Comparison of ENCODE assay signal across 9 cellular contexts in the genomic region with DNA sequence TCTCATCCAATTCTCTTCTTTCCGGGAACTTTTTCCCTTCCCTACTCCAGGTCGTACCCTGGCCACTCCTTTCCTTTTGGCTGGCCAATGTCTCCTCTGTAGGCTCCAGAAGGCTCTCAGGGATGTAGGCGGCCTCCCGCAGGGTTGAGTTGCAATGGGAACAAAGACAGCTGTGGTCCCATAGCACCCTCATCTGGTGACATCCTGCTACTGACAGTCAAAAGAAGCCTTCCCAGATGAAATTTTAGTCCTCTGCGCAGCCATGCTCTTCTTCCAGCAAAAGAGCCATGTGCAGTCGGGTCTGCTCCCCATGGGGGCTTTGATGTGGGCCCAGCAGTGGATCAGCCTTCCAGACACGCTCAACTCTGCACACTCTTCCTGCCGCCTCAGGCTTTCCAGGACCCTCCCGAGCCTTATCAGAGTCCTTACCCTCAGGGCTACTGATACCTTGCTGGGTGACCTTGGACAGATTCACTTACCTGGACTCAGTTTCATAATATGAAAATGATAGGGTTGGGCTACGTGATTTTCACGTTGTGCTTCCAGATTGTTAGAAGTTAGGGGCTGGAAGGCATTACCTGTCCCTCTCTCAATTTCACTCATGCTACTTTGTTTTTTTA. TPM values are rescaled to one million over a fixed set of nuclear protein-coding genes. Genes with fewer than 3 reads are reported as not detected.
DNase-seq lines count a peak whose midpoint lies in the region; ATAC-seq and TF ChIP-seq lines count a peak whose summit lies in the region.
"Had no signal": no experiment of that assay in that cellular context is flagged by ENCODE, and none has a peak within 500 bp of the region (broad histone marks: within the 10 kb centered on the region; RNA-seq: fewer than 3 reads in every experiment).

No MANE protein-coding gene starts in this region.

- H3K4me1 ChIP-seq in heart right ventricle = peaks cover 0 to 3% (median 0%) of the 10 kb centered on the region in 9 donors

- intact Hi-C loops in heart right ventricle (cut with DNase I) = no loop called here
- intact Hi-C loops in cardiac septum (cut with DNase I) = no loop called here

- no peak overlapping the region for H3K27ac ChIP-seq in heart right ventricle

- peak overlapping the region in 1 of 2 donors; percentile 50 for H3K27ac Mint-ChIP-seq in natural killer cell treated with Interleukin-12 subunit alpha and Interleukin-12 subunit beta and Interleukin-15 and Interleukin-18, amount 100 ng/mL, for 72 hours

- H3K27me3 ChIP-seq in heart right ventricle = no peaks in the 10 kb centered on the region

- H3K9me3 ChIP-seq in heart right ventricle = no peaks in the 10 kb centered on the region

- peak; percentile 33 to 63 (median 54) for TF ChIP-seq CTCF in heart right ventricle (IDR thresholded peaks at IDR 0.05)
- TF ChIP-seq CTCF in epithelial cell of esophagus (IDR thresholded peaks at IDR 0.05; ENCODE audit: insufficient read depth, low read depth, low read length, missing control alignments) = peak; percentile 75

- 32 to 35% methylated on average over 11 of the region's 11 CpGs for WGBS in heart right ventricle, 2 donors

- ATAC-seq in heart right ventricle (peak in 7 of 8 donors; percentile 39 to 66 (median 54)), HG03354 (IDR thresholded peaks at IDR 0.05; ENCODE audit: poor library complexity, severe bottlenecking, unreplicated experiment) (no peak)
- peak; percentile 52 to 67 for ATAC-seq in natural killer cell treated with Interleukin-12 subunit alpha and Interleukin-12 subunit beta and Interleukin-15 and Interleukin-18, amount 100 ng/mL, for 72 hours

- peaks cover 0 to 10% of the 10 kb centered on the region in 2 donors for H3K4me1 Mint-ChIP-seq in natural killer cell treated with Interleukin-12 subunit alpha and Interleukin-12 subunit beta and Interleukin-15 and Interleukin-18, amount 100 ng/mL, for 72 hours (ENCODE audit: low read depth in 2 of 2)

- H3K9me3 Mint-ChIP-seq in natural killer cell treated with Interleukin-12 subunit alpha and Interleukin-12 subunit beta and Interleukin-15 and Interleukin-18, amount 100 ng/mL, for 72 hours = no peaks in the 10 kb centered on the region

- H3K36me3 ChIP-seq in heart right ventricle = peaks cover 0 to under 1% (median 0%) of the 10 kb centered on the region in 9 donors

- H3K4me3 Mint-ChIP-seq in natural killer cell treated with Interleukin-12 subunit alpha and Interleukin-12 subunit beta and Interleukin-15 and Interleukin-18, amount 100 ng/mL, for 72 hours = no peak overlapping the region

- H3K4me3 ChIP-seq in heart right ventricle (no peak overlapping the region), epithelial cell of esophagus (ENCODE audit: low read length) (no peak overlapping the region)

- H3K36me3 Mint-ChIP-seq in natural killer cell treated with Interleukin-12 subunit alpha and Interleukin-12 subunit beta and Interleukin-15 and Interleukin-18, amount 100 ng/mL, for 72 hours = no peaks in the 10 kb centered on the region

- H3K27me3 Mint-ChIP-seq in natural killer cell treated with Interleukin-12 subunit alpha and Interleukin-12 subunit beta and Interleukin-15 and Interleukin-18, amount 100 ng/mL, for 72 hours = no peaks in the 10 kb centered on the region

- peak in 1 of 2 donors; percentile 17 for DNase-seq in heart right ventricle
- DNase-seq in cardiac septum (ENCODE audit: low spot score) = no peak
- DNase-seq in NCI-H1694 treated with DMSO at 0.1 percent for 48 hours (lab: John Stamatoyannopoulos, UW) = peak; percentile 31
- peak; percentile 63 for DNase-seq in activated CD4-positive, alpha-beta T cell treated with anti-CD3 and anti-CD28 coated beads for 48 hours
- peak; percentile 60 for DNase-seq in epithelial cell of esophagus (ENCODE audit: low read depth)
- DNase-seq in natural killer cell treated with Interleukin-12 subunit alpha and Interleukin-12 subunit beta and Interleukin-15 and Interleukin-18, amount 100 ng/mL, for 72 hours (ENCODE audit: low spot score) = peak; percentile 72
- no peak for DNase-seq in NCI-H526 treated with DMSO at 0.1 percent for 48 hours (lab: John Stamatoyannopoulos, UW)

RNA-seq across cellular contexts. Expression of a gene that starts 5.5 kb away (rescaled TPM):
- not detected for total RNA-seq in heart right ventricle
- polyA plus RNA-seq in heart right ventricle = not detected
- not detected for total RNA-seq in cardiac septum
- total RNA-seq in natural killer cell treated with Interleukin-12 subunit alpha and Interleukin-12 subunit beta and Interleukin-15 and Interleukin-18, amount 100 ng/mL, for 72 hours = under 1 TPM in 1 of 2 donors, not detected in 1; 0.31 TPM
- total RNA-seq: frontal cortex had no signal

RNA-seq across cellular contexts. Expression of a gene that starts 28.0 kb away (rescaled TPM):
- total RNA-seq in heart right ventricle (10 to 100 TPM in 1 of 10 donors, 1 to 10 TPM in 5, under 1 TPM in 4; 0.57 to 13.2 (median 1.8) TPM), cardiac septum (2.4 TPM)
- 1 to 10 TPM; 1.2 to 1.4 TPM for polyA plus RNA-seq in heart right ventricle
- 100 to 1,000 TPM in 1 of 2 donors, 10 to 100 TPM in 1; 93.6 to 115 TPM for total RNA-seq in natural killer cell treated with Interleukin-12 subunit alpha and Interleukin-12 subunit beta and Interleukin-15 and Interleukin-18, amount 100 ng/mL, for 72 hours

RNA-seq across cellular contexts. Expression of a gene that starts 39.2 kb away (rescaled TPM):
- total RNA-seq in heart right ventricle (1 to 10 TPM in 5 of 10 donors, under 1 TPM in 5; 0.23 to 6.3 (median 1.0) TPM), cardiac septum (0.65 TPM)
- under 1 TPM; 0.15 to 0.57 TPM for polyA plus RNA-seq in heart right ventricle
- 10 to 100 TPM; 13.2 to 23.5 TPM for total RNA-seq in natural killer cell treated with Interleukin-12 subunit alpha and Interleukin-12 subunit beta and Interleukin-15 and Interleukin-18, amount 100 ng/mL, for 72 hours

Comparison
In these comparisons a context has a peak if more than half of its experiments do, and no peak if none do; other contexts are left out.
1. DNase-seq: peak in NCI-H1694 treated with DMSO at 0.1 percent for 48 hours (single experiment), activated CD4-positive, alpha-beta T cell treated with anti-CD3 and anti-CD28 coated beads for 48 hours (single experiment), epithelial cell of esophagus (single experiment) and natural killer cell treated with Interleukin-12 subunit alpha and Interleukin-12 subunit beta and Interleukin-15 and Interleukin-18, amount 100 ng/mL, for 72 hours (single experiment); none in cardiac septum (single experiment) and NCI-H526 treated with DMSO at 0.1 percent for 48 hours (single experiment).
2. RNA of a gene that starts 28.0 kb away (total RNA-seq): 93.6 to 115 TPM in natural killer cell treated with Interleukin-12 subunit alpha and Interleukin-12 subunit beta and Interleukin-15 and Interleukin-18, amount 100 ng/mL, for 72 hours; 2.4 TPM in cardiac septum (single experiment) and 0.57 to 13.2 TPM in heart right ventricle; every median in the first group is over 4 times any median in the second.